In genomic region chr18:44857744-44858143, GRCh38 we compare ENCODE assay signal across 17 cellular contexts.
"Had no signal": no experiment of that assay in that cellular context is flagged by ENCODE, and none has a peak within 500 bp of the region (broad histone marks: within the 10 kb centered on the region; RNA-seq: fewer than 3 reads in every experiment).

No MANE protein-coding gene starts in this region.

- H3K4me1 Mint-ChIP-seq: nephron progenitor cell had no signal

- H3K27me3 ChIP-seq: esophagus squamous epithelium, foreskin keratinocyte had no signal

- H3K4me3 ChIP-seq: esophagus squamous epithelium, heart left ventricle, prostate gland, smooth muscle cell, thoracic aorta had no signal

- H3K9me3 Mint-ChIP-seq: effector memory CD8-positive, alpha-beta T cell; nephron progenitor cell had no signal

- H3K36me3 ChIP-seq: esophagus squamous epithelium, heart left ventricle, prostate gland, thoracic aorta had no signal

- DNase-seq: central memory CD4-positive, alpha-beta T cell; cortex of kidney; effector memory CD8-positive, alpha-beta T cell; esophagus squamous epithelium; foreskin keratinocyte; heart left ventricle; hippocampal formation; kidney glomerular epithelial cell; naive thymus-derived CD4-positive, alpha-beta T cell; nephron progenitor cell; stimulated activated CD4-positive, alpha-beta T cell treated with anti-CD3 and anti-CD28 coated beads, Interleukin-2, amount 100 ng/mL, for 48 hours; stimulated activated naive CD8-positive, alpha-beta T cell treated with anti-CD3 and anti-CD28 coated beads, Interleukin-15, Interleukin-2, amounts not matched to agents 100 U/mL and 50 U/mL, for 24 hours; trophoblast cell had no signal

- H3K9me3 ChIP-seq: esophagus squamous epithelium, heart left ventricle, prostate gland, thoracic aorta had no signal

- H3K4me1 ChIP-seq: parathyroid adenoma, prostate gland had no signal

- ATAC-seq: effector memory CD8-positive, alpha-beta T cell; foreskin keratinocyte; naive thymus-derived CD4-positive, alpha-beta T cell; stimulated activated naive CD8-positive, alpha-beta T cell treated with anti-CD3 and anti-CD28 coated beads, Interleukin-15, Interleukin-2, amounts not matched to agents 100 U/mL and 50 U/mL, for 24 hours had no signal

- H3K9ac ChIP-seq: parathyroid adenoma had no signal

- H3K4me3 Mint-ChIP-seq: effector memory CD8-positive, alpha-beta T cell; naive thymus-derived CD4-positive, alpha-beta T cell; nephron progenitor cell had no signal

- H3K27me3 Mint-ChIP-seq: effector memory CD8-positive, alpha-beta T cell had no signal

- H3K27ac ChIP-seq: esophagus squamous epithelium, foreskin keratinocyte, parathyroid adenoma, prostate gland, thoracic aorta had no signal

- H3K27ac Mint-ChIP-seq: effector memory CD8-positive, alpha-beta T cell; naive thymus-derived CD4-positive, alpha-beta T cell; nephron progenitor cell had no signal
